ENCODE assay signal across 19 cellular contexts in the genomic region with DNA sequence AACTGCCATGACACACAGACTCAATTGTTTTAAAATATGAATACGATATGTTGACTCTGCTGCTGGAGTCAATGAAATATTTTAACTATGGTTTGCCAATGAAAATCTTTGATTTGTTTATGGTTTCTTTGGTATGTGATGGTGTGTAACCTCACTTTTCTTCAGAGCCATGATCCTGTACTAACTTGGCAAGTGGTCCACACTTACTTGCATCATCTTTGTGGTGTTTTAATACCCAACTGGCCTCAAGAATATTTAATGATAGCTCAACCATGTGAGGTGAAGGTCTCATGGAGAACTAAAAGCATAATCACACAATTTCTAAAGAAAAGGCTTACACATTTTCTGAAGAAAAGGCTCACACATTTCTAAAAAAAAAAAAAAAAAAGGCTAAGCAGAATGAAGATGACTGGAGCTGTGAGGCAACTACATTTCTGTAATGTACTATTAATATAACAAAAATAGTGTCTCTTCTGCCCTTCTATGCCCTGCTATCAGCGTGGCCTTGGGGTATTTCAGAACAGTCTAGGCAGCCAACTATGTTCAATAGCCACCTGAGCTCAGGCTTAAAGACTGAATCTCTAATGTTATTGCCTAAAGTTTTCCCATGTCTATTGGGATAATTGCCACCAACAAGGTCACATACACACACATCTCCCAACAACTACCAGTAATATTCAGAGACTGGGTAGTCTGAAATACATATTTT.
"Had no signal": no experiment of that assay in that cellular context is flagged by ENCODE, and none has a peak within 500 bp of the region (broad histone marks: within the 10 kb centered on the region; RNA-seq: fewer than 3 reads in every experiment).

No MANE protein-coding gene starts in this region.

- H3K27me3 Mint-ChIP-seq: central memory CD8-positive, alpha-beta T cell; naive thymus-derived CD8-positive, alpha-beta T cell had no signal

- DNase-seq: effector memory CD4-positive, alpha-beta T cell; gastrocnemius medialis; heart right ventricle; hypothalamus; kidney; left cardiac atrium; left ventricle myocardium superior; mucosa of descending colon; naive thymus-derived CD8-positive, alpha-beta T cell; posterior cingulate gyrus; sigmoid colon; small intestine; stimulated activated CD4-positive, alpha-beta T cell treated with anti-CD3 and anti-CD28 coated beads, Interleukin-12 subunit alpha, Interleukin-12 subunit beta, amount 100 ng/mL, for 4 hours; stimulated activated naive CD4-positive, alpha-beta T cell; stomach; trophoblast cell had no signal

- H3K27ac ChIP-seq: gastrocnemius medialis, heart right ventricle, neutrophil, right atrium auricular region, sigmoid colon, stomach had no signal

- H3K4me3 ChIP-seq: gastrocnemius medialis, heart right ventricle, mucosa of descending colon, right atrium auricular region, sigmoid colon, stomach had no signal

- H3K9me3 Mint-ChIP-seq: central memory CD8-positive, alpha-beta T cell had no signal

- ATAC-seq: gastrocnemius medialis; left cardiac atrium; left ventricle myocardium superior; mucosa of descending colon; naive thymus-derived CD8-positive, alpha-beta T cell had no signal

- H3K9me3 ChIP-seq: gastrocnemius medialis, mucosa of descending colon, neutrophil, right atrium auricular region, sigmoid colon, stomach had no signal

- H3K36me3 ChIP-seq: gastrocnemius medialis, heart right ventricle, neutrophil, right atrium auricular region, sigmoid colon, stomach had no signal

- H3K4me3 Mint-ChIP-seq: central memory CD8-positive, alpha-beta T cell had no signal

- H3K4me1 ChIP-seq: gastrocnemius medialis, right atrium auricular region, sigmoid colon, stomach had no signal

- H3K27me3 ChIP-seq: gastrocnemius medialis, heart right ventricle, neutrophil, right atrium auricular region, sigmoid colon, stomach had no signal
